ENCODE assay signal across 1 cellular context in the genomic region with DNA sequence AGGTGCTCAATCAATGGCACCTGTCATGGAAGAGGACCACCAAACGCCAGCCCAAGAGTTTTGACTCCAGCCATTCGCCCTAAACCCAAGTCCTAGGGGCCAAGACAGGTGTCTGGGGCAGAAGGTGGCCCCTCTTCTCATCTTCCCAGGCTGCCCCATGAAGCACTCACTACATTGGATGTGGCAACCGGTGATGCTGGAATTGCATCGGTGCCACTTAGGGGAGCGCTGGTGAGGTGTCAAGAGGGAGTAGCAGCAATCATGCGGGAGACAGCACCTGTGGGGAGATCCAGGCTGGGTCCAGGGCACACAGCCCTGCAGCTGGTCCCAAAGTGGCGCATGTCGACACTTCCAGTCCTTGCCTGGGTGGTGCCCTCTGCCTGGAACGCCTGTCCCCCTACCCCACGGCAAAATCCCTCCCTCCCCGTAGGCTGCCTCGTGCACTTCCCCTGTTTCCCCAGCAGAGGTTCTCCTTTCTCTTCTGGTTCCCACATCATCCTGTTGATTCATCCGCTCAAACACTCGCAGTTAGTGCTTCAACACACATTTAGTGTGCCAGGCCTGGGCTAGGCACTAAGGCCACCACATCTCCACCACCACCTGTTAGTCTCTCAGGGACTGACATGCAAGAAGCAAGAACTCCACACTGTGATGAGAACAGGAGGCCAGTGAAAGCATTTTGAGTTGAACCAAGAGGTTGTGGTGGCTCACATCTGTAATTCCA.
TF ChIP-seq lines count a peak whose summit lies in the region.

No MANE protein-coding gene starts in this region.

TF ChIP-seq in GM23338, 12 proteins besides CTCF, POLR2A, EP300 and RAD21 (continued from another document):
- TF ChIP-seq, protein P1, sequence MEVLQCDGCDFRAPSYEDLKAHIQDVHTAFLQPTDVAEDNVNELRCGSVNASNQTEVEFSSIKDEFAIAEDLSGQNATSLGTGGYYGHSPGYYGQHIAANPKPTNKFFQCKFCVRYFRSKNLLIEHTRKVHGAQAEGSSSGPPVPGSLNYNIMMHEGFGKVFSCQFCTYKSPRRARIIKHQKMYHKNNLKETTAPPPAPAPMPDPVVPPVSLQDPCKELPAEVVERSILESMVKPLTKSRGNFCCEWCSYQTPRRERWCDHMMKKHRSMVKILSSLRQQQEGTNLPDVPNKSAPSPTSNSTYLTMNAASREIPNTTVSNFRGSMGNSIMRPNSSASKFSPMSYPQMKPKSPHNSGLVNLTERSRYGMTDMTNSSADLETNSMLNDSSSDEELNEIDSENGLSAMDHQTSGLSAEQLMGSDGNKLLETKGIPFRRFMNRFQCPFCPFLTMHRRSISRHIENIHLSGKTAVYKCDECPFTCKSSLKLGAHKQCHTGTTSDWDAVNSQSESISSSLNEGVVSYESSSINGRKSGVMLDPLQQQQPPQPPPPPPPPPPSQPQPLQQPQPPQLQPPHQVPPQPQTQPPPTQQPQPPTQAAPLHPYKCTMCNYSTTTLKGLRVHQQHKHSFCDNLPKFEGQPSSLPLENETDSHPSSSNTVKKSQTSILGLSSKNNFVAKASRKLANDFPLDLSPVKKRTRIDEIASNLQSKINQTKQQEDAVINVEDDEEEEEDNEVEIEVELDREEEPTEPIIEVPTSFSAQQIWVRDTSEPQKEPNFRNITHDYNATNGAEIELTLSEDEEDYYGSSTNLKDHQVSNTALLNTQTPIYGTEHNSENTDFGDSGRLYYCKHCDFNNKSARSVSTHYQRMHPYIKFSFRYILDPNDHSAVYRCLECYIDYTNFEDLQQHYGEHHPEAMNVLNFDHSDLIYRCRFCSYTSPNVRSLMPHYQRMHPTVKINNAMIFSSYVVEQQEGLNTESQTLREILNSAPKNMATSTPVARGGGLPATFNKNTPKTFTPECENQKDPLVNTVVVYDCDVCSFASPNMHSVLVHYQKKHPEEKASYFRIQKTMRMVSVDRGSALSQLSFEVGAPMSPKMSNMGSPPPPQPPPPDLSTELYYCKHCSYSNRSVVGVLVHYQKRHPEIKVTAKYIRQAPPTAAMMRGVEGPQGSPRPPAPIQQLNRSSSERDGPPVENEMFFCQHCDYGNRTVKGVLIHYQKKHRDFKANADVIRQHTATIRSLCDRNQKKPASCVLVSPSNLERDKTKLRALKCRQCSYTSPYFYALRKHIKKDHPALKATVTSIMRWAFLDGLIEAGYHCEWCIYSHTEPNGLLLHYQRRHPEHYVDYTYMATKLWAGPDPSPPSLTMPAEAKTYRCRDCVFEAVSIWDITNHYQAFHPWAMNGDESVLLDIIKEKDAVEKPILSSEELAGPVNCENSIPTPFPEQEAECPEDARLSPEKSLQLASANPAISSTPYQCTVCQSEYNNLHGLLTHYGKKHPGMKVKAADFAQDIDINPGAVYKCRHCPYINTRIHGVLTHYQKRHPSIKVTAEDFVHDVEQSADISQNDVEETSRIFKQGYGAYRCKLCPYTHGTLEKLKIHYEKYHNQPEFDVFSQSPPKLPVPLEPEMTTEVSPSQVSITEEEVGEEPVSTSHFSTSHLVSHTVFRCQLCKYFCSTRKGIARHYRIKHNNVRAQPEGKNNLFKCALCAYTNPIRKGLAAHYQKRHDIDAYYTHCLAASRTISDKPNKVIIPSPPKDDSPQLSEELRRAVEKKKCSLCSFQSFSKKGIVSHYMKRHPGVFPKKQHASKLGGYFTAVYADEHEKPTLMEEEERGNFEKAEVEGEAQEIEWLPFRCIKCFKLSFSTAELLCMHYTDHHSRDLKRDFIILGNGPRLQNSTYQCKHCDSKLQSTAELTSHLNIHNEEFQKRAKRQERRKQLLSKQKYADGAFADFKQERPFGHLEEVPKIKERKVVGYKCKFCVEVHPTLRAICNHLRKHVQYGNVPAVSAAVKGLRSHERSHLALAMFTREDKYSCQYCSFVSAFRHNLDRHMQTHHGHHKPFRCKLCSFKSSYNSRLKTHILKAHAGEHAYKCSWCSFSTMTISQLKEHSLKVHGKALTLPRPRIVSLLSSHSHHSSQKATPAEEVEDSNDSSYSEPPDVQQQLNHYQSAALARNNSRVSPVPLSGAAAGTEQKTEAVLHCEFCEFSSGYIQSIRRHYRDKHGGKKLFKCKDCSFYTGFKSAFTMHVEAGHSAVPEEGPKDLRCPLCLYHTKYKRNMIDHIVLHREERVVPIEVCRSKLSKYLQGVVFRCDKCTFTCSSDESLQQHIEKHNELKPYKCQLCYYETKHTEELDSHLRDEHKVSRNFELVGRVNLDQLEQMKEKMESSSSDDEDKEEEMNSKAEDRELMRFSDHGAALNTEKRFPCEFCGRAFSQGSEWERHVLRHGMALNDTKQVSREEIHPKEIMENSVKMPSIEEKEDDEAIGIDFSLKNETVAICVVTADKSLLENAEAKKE (CRISPR knock-in tag; IDR thresholded peaks at IDR 0.05), result no peak
- TF ChIP-seq JUNB (IDR thresholded peaks at IDR 0.05; ENCODE audit: unreplicated experiment) (no peak), POLR2AphosphoS5 (IDR thresholded peaks at IDR 0.05; ENCODE audit: low read depth) (no peak), EZH2 (IDR thresholded peaks at IDR 0.05; ENCODE audit: low read depth, unreplicated experiment) (no peak), STAT1 (IDR thresholded peaks at IDR 0.05; ENCODE audit: unreplicated experiment) (no peak)
- TF ChIP-seq, protein P2, sequence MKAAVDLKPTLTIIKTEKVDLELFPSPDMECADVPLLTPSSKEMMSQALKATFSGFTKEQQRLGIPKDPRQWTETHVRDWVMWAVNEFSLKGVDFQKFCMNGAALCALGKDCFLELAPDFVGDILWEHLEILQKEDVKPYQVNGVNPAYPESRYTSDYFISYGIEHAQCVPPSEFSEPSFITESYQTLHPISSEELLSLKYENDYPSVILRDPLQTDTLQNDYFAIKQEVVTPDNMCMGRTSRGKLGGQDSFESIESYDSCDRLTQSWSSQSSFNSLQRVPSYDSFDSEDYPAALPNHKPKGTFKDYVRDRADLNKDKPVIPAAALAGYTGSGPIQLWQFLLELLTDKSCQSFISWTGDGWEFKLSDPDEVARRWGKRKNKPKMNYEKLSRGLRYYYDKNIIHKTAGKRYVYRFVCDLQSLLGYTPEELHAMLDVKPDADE (IDR thresholded peaks at IDR 0.05), result no peak
